Comparison of ENCODE assay signal across 8 cellular contexts in the genomic region with DNA sequence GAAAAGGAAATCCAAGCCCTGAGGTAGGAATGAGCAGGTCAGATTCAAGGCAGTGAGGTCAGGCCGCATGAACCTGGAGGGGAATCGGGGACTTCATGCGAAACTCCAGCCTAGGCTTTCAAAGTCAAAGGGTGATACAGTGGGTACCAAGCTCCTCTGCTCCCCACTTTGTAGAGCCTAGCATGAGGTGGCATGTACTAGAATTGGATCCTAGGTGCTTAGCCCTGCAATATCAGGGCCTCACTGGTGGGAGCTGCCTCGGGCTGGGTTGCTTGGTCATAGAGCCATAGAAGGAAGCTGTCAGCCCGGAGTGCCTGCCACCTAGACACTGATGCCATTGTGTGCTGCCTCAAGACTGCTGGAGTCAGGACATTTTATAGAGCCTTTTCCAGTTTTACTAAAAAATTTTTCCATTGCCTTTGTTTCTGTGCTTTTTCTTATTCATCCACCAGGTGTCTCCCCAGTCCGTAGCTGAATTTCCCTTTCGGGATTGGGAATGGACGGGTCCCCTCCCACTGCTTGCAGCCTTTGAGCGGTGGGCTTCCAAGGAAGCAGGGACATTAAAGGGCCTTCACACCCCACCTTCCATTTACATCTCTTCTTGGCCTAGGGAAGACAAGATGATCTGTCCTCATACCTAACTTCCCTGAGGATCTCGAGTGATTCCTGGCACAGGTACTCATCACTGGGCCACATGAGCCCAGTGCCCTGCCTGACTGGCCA. TPM values are rescaled to one million over a fixed set of nuclear protein-coding genes. Genes with fewer than 3 reads are reported as not detected.
DNase-seq lines count a peak whose midpoint lies in the region; ATAC-seq and TF ChIP-seq lines count a peak whose summit lies in the region.

No MANE protein-coding gene starts in this region.

- no peak overlapping the region for H3K4me3 Mint-ChIP-seq in activated T-cell treated with anti-CD3 and anti-CD28 coated beads, Interleukin-2, amount 50 U/mL, for 24 hours
- H3K4me3 Mint-ChIP-seq in T-helper 17 cell, result peak overlapping the region; percentile 49

- no peaks in the 10 kb centered on the region for H3K27me3 ChIP-seq in tibial nerve

- no peak for DNase-seq in activated T-cell treated with anti-CD3 and anti-CD28 coated beads, Interleukin-2, amount 50 U/mL, for 24 hours
- DNase-seq in activated T-cell treated with anti-CD3 and anti-CD28 coated beads, Interleukin-2, amount 50 U/mL, for 48 hours, result no peak
- DNase-seq in T-helper 17 cell (no peak), hippocampal formation (lab: John Stamatoyannopoulos, UW) (peak; percentile 52 to 55), tibial nerve (ENCODE audit: low spot score in 2 of 2) (no peak), NCI-H1105 treated with DMSO at 0.1 percent for 48 hours (lab: John Stamatoyannopoulos, UW) (no peak), NCI-H2081 treated with DMSO at 0.1 percent for 48 hours (lab: John Stamatoyannopoulos, UW) (no peak)
- DNase-seq in activated CD8-positive, alpha-beta memory T cell treated with anti-CD3 and anti-CD28 coated beads, Interleukin-2, amount 50 U/mL, for 48 hours, result no peak

- H3K9me3 ChIP-seq in T-helper 17 cell (ENCODE audit: control insufficient read depth, low read length, poor library complexity, severe bottlenecking) (no peaks in the 10 kb centered on the region), tibial nerve (no peaks in the 10 kb centered on the region)

- H3K27ac ChIP-seq in tibial nerve, result peak overlapping the region; percentile 51 to 85 (median 66)

- H3K27ac Mint-ChIP-seq in activated T-cell treated with anti-CD3 and anti-CD28 coated beads, Interleukin-2, amount 50 U/mL, for 24 hours, result peak overlapping the region; percentile 39
- no peak overlapping the region for H3K27ac Mint-ChIP-seq in T-helper 17 cell

- peaks cover 41% of the 10 kb centered on the region for H3K4me1 Mint-ChIP-seq in activated T-cell treated with anti-CD3 and anti-CD28 coated beads, Interleukin-2, amount 50 U/mL, for 24 hours (ENCODE audit: low read depth)
- peaks cover 30% of the 10 kb centered on the region for H3K4me1 Mint-ChIP-seq in T-helper 17 cell

- no peaks in the 10 kb centered on the region for H3K9me3 Mint-ChIP-seq in activated T-cell treated with anti-CD3 and anti-CD28 coated beads, Interleukin-2, amount 50 U/mL, for 24 hours

- H3K4me1 ChIP-seq in tibial nerve, result peaks cover 0 to 45% (median 6%) of the 10 kb centered on the region in 4 donors

- 34 to 38% methylated on average over 10 of the region's 10 CpGs for WGBS in tibial nerve, 2 donors

- H3K36me3 ChIP-seq in tibial nerve, result peaks cover 0 to 46% (median 0%) of the 10 kb centered on the region in 3 donors

- H3K36me3 Mint-ChIP-seq in activated T-cell treated with anti-CD3 and anti-CD28 coated beads, Interleukin-2, amount 50 U/mL, for 24 hours (ENCODE audit: low read depth), result peaks cover 68% of the 10 kb centered on the region
- H3K36me3 Mint-ChIP-seq in T-helper 17 cell (ENCODE audit: low read depth), result peaks cover 14% of the 10 kb centered on the region

- peak in 1 of 2 donors; percentile 31 for TF ChIP-seq POLR2A in tibial nerve (IDR thresholded peaks at IDR 0.05)

- no peak overlapping the region for H3K4me3 ChIP-seq in tibial nerve

- H3K27me3 Mint-ChIP-seq in activated T-cell treated with anti-CD3 and anti-CD28 coated beads, Interleukin-2, amount 50 U/mL, for 24 hours, result no peaks in the 10 kb centered on the region
- no peaks in the 10 kb centered on the region for H3K27me3 Mint-ChIP-seq in T-helper 17 cell

- peak; percentile 52 to 89 (median 68) for TF ChIP-seq CTCF in tibial nerve (IDR thresholded peaks at IDR 0.05)

- peak in 1 of 2 donors; percentile 36 for TF ChIP-seq EP300 in tibial nerve (IDR thresholded peaks at IDR 0.05)

- ATAC-seq in T-helper 17 cell, result no peak

RNA-seq across cellular contexts. Expression of a gene that starts 5.5 kb away (rescaled TPM):
- 10 to 100 TPM; 16.0 to 23.4 TPM for total RNA-seq in T-helper 17 cell
- total RNA-seq in tibial nerve, result 100 to 1,000 TPM in 2 of 4 donors, 10 to 100 TPM in 2; 81.4 to 134 (median 98.7) TPM

RNA-seq across cellular contexts. Expression of a gene that starts 6.8 kb away (rescaled TPM):
- total RNA-seq in T-helper 17 cell (1 to 10 TPM; 3.8 to 5.7 TPM), tibial nerve (10 to 100 TPM in 1 of 4 donors, 1 to 10 TPM in 3; 5.0 to 11.4 (median 6.6) TPM)

RNA-seq across cellular contexts. Expression of a gene that starts 6.8 kb away (rescaled TPM):
- total RNA-seq in T-helper 17 cell (10 to 100 TPM; 30.8 to 39.0 TPM), tibial nerve (100 to 1,000 TPM in 2 of 4 donors, 10 to 100 TPM in 2; 64.1 to 146 (median 99.5) TPM)

RNA-seq across cellular contexts. Expression of a gene that starts 24.8 kb away (rescaled TPM):
- total RNA-seq in T-helper 17 cell (1 to 10 TPM in 1 of 2 donors, under 1 TPM in 1; 0.96 to 2.5 TPM), tibial nerve (1 to 10 TPM; 3.1 to 9.2 (median 5.3) TPM)

RNA-seq across cellular contexts. Expression of a gene that starts 36.8 kb away (rescaled TPM):
- 1 to 10 TPM in 1 of 2 donors, under 1 TPM in 1; 0.65 to 1.1 TPM for total RNA-seq in T-helper 17 cell
- 1 to 10 TPM in 3 of 4 donors, under 1 TPM in 1; 0.84 to 2.4 (median 1.9) TPM for total RNA-seq in tibial nerve

Comparison
In these comparisons a context has a peak if more than half of its experiments do, and no peak if none do; other contexts are left out.
1. DNase-seq: peak in hippocampal formation (2 of 2); none in activated T-cell treated with anti-CD3 and anti-CD28 coated beads, Interleukin-2, amount 50 U/mL, for 24 hours (single experiment), activated T-cell treated with anti-CD3 and anti-CD28 coated beads, Interleukin-2, amount 50 U/mL, for 48 hours (0 of 2), T-helper 17 cell (0 of 3), tibial nerve (0 of 2), NCI-H1105 treated with DMSO at 0.1 percent for 48 hours (single experiment), NCI-H2081 treated with DMSO at 0.1 percent for 48 hours (single experiment) and activated CD8-positive, alpha-beta memory T cell treated with anti-CD3 and anti-CD28 coated beads, Interleukin-2, amount 50 U/mL, for 48 hours (single experiment).